Comparison of ENCODE assay signal across 15 cellular contexts in the genomic region with DNA sequence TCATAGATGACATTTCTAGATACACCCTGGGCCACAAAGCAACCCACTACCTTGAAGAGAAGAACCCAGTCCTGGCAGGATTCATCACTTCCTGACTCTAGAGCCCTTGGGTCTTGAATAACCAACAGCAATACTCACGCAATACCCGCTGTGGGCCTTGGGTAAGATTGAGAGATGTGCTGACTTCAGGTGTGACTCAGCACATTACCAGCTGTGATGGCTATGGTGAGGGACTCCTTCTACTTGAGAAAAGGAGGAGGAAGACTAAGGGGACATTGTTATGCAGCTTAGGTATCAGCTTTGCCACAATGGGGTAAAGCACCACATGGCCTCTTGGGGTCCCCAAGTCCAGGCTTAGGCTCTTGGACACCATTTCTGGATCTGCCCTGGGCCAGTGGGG. TPM values are rescaled to one million over a fixed set of nuclear protein-coding genes. Genes with fewer than 3 reads are reported as not detected.
DNase-seq lines count a peak whose midpoint lies in the region; ATAC-seq and TF ChIP-seq lines count a peak whose summit lies in the region.
"Had no signal": no experiment of that assay in that cellular context is flagged by ENCODE, and none has a peak within 500 bp of the region (broad histone marks: within the 10 kb centered on the region; RNA-seq: fewer than 3 reads in every experiment).

No MANE protein-coding gene starts in this region.

- 0 out of 5 replicates have a peak, but pooled peaks cover 0 to 2% of the 10 kb centered on the region in 2 experiments for H3K9me3 Mint-ChIP-seq in H9

- ATAC-seq in DND-41 (ENCODE audit: insufficient read depth, low read depth) = no peak; the same call in 2 of the 3 replicates
- no peak for ATAC-seq in GM21528 (IDR thresholded peaks at IDR 0.05; ENCODE audit: low FRiP score, unreplicated experiment)
- ATAC-seq in GM21529 (IDR thresholded peaks at IDR 0.05; ENCODE audit: unreplicated experiment) = no peak
- no peak for ATAC-seq in GM19463 (IDR thresholded peaks at IDR 0.05; ENCODE audit: unreplicated experiment)
- ATAC-seq: activated CD8-positive, alpha-beta T cell treated with anti-CD3 and anti-CD28 coated beads for 36 hours; Panc1; stimulated activated naive CD8-positive, alpha-beta T cell treated with anti-CD3 and anti-CD28 coated beads, Interleukin-15, amount 100 ng/mL, for 72 hours had no signal

- H3K27me3 ChIP-seq in DND-41 (ENCODE audit: insufficient read depth, low read length, poor library complexity) (no peaks in the 10 kb centered on the region), H9 (ENCODE audit: insufficient read depth, low read length) (no peaks in the 10 kb centered on the region), testis (no peaks in the 10 kb centered on the region)
- H3K27me3 ChIP-seq: BLaER1 had no signal

- H3K4me2 ChIP-seq in DND-41 (ENCODE audit: insufficient read depth, low read length) = no peak overlapping the region
- no peak overlapping the region for H3K4me2 ChIP-seq in H9 (ENCODE audit: insufficient read depth, insufficient read length, low read length)
- H3K4me2 ChIP-seq: BLaER1 had no signal

- H3K4me1 Mint-ChIP-seq in H9 = peaks cover 12 to 15% of the 10 kb centered on the region in 2 experiments
- H3K4me1 Mint-ChIP-seq: nephron had no signal

- no peak overlapping the region for H3K4ac ChIP-seq in H9 (ENCODE audit: low read depth, low read length)

- H4K20me1 ChIP-seq in DND-41 (ENCODE audit: insufficient read depth, low read length) (no peaks in the 10 kb centered on the region), H9 (ENCODE audit: control insufficient read depth, insufficient read depth, insufficient read length) (no peaks in the 10 kb centered on the region)
- H4K20me1 ChIP-seq: BLaER1 had no signal

- no CpG with 5 or more reads among the region's 2 CpGs for WGBS in H9 (ENCODE audit: extremely low coverage, insufficient read length, low lambda C conversion rate)
- 100% methylated on average over 2 of the region's 2 CpGs for WGBS in testis, 2 donors

- H2BK15ac ChIP-seq in H9 (ENCODE audit: low read depth, low read length) = no peak overlapping the region

- H3K36me3 ChIP-seq in DND-41 (ENCODE audit: insufficient read depth, low read length) (peaks cover 12% of the 10 kb centered on the region; the same call in 1 of the 2 replicates), testis (ENCODE audit: low read depth, missing control alignments) (no peaks in the 10 kb centered on the region)

- no peak overlapping the region for H2BK20ac ChIP-seq in H9 (ENCODE audit: low read depth, low read length, poor library complexity, severe bottlenecking)

- intact Hi-C loops in testis (cut with DNase I; ENCODE audit: low total_unique reads) = no loop called here

- no peak overlapping the region for H4K91ac ChIP-seq in H9 (ENCODE audit: insufficient read length, low read depth, low read length)

- peaks cover 5 to 22% (median 11%) of the 10 kb centered on the region in 3 experiments; a peak in 6 of 7 replicates for H3K36me3 Mint-ChIP-seq in H9 (ENCODE audit: insufficient read depth in 1 of 3, low read depth in 3 of 3)

- DNase-seq in DND-41 (no peak), H9 (no peak), SKM-1 (lab: John Stamatoyannopoulos, UW; ENCODE audit: unreplicated experiment) (peak; percentile 14), fibroblast of pulmonary artery (ENCODE audit: low read depth) (peak; percentile 12), testis (no peak)
- DNase-seq: activated CD8-positive, alpha-beta T cell treated with anti-CD3 and anti-CD28 coated beads for 36 hours; activated gamma-delta T cell; central memory CD4-positive, alpha-beta T cell; stimulated activated naive CD8-positive, alpha-beta T cell treated with anti-CD3 and anti-CD28 coated beads, Interleukin-15, amount 100 ng/mL, for 72 hours had no signal

- no peaks in the 10 kb centered on the region for H3K27me3 Mint-ChIP-seq in H9 (ENCODE audit: low read depth)
- H3K27me3 Mint-ChIP-seq: activated CD8-positive, alpha-beta T cell treated with anti-CD3 and anti-CD28 coated beads for 36 hours; stimulated activated naive CD8-positive, alpha-beta T cell treated with anti-CD3 and anti-CD28 coated beads, Interleukin-15, amount 100 ng/mL, for 72 hours had no signal

- no peak overlapping the region for H2AFZ ChIP-seq in DND-41 (ENCODE audit: low read depth, low read length)
- no peak overlapping the region for H2AFZ ChIP-seq in H9 (ENCODE audit: low read length)

- no peak overlapping the region for H2BK120ac ChIP-seq in H9 (ENCODE audit: low read depth, low read length, poor library complexity, severe bottlenecking)

- H3K18ac ChIP-seq in H9 (ENCODE audit: insufficient read length, low read depth, low read length) = no peak overlapping the region

- H3K4me3 ChIP-seq in DND-41 (ENCODE audit: low read depth in 1 of 2, low read length in 2 of 2) = no peak overlapping the region
- no peak overlapping the region for H3K4me3 ChIP-seq in fibroblast of pulmonary artery (replicated peaks; ENCODE audit: low read depth, low read length)
- no peak overlapping the region for H3K4me3 ChIP-seq in testis
- H3K4me3 ChIP-seq: BLaER1 had no signal

- TF ChIP-seq CTCF in DND-41 (IDR thresholded peaks at IDR 0.05; ENCODE audit: borderline replicate concordance, extremely low read depth, low read length, poor library complexity, severe bottlenecking) (peak; percentile 4), H9 (conservative IDR thresholded peaks at IDR 0.05) (no peak), fibroblast of pulmonary artery (IDR thresholded peaks at IDR 0.05; ENCODE audit: low read length, missing control alignments) (no peak), testis (IDR thresholded peaks at IDR 0.05) (no peak)

- no peak overlapping the region for H3K27ac ChIP-seq in DND-41 (ENCODE audit: low read length)
- no peak overlapping the region for H3K27ac ChIP-seq in H9 (ENCODE audit: insufficient read length, low read depth, low read length)
- H3K27ac ChIP-seq in testis = no peak overlapping the region
- H3K27ac ChIP-seq: BLaER1 had no signal

- peak overlapping the region; percentile 9 to 88 (median 45); a peak in 4 of 7 replicates for H3K27ac Mint-ChIP-seq in H9
- H3K27ac Mint-ChIP-seq: activated CD8-positive, alpha-beta T cell treated with anti-CD3 and anti-CD28 coated beads for 36 hours; nephron; stimulated activated naive CD8-positive, alpha-beta T cell treated with anti-CD3 and anti-CD28 coated beads, Interleukin-15, amount 100 ng/mL, for 72 hours had no signal

- H3K79me2 ChIP-seq in DND-41 (ENCODE audit: insufficient read depth, low read length) (no peaks in the 10 kb centered on the region), H9 (ENCODE audit: insufficient read depth, low read length) (no peaks in the 10 kb centered on the region)

- no peaks in the 10 kb centered on the region for H3K23me2 ChIP-seq in H9 (ENCODE audit: insufficient read length, low read depth, low read length, poor library complexity, severe bottlenecking)

- no peak overlapping the region for H2BK12ac ChIP-seq in H9 (ENCODE audit: insufficient read length, low read depth, low read length)

- no peak overlapping the region for H3K4me3 Mint-ChIP-seq in H9
- H3K4me3 Mint-ChIP-seq: activated CD8-positive, alpha-beta T cell treated with anti-CD3 and anti-CD28 coated beads for 36 hours; nephron; stimulated activated naive CD8-positive, alpha-beta T cell treated with anti-CD3 and anti-CD28 coated beads, Interleukin-15, amount 100 ng/mL, for 72 hours had no signal

- no peak overlapping the region for H2AK5ac ChIP-seq in H9 (ENCODE audit: insufficient read length, low read length)

- H3K56ac ChIP-seq in H9 (ENCODE audit: insufficient read length, low read depth, low read length) = no peak overlapping the region

- no peak overlapping the region for H4K5ac ChIP-seq in H9 (ENCODE audit: insufficient read length, low read depth, low read length)

- H3T11ph ChIP-seq in H9 (ENCODE audit: low read length) = no peak overlapping the region

- no peak overlapping the region for H4K8ac ChIP-seq in H9 (replicated peaks; ENCODE audit: insufficient read length, low read depth, low read length)

- no peak overlapping the region for H3K23ac ChIP-seq in H9 (ENCODE audit: insufficient read length, low read depth, low read length)

- H3K4me1 ChIP-seq in DND-41 (ENCODE audit: insufficient read depth, low read length) (no peaks in the 10 kb centered on the region; the same call in 1 of the 2 replicates), H9 (ENCODE audit: insufficient read depth, low read length) (peaks cover 6% of the 10 kb centered on the region; the same call in 1 of the 2 replicates), testis (no peaks in the 10 kb centered on the region)
- H3K4me1 ChIP-seq: BLaER1 had no signal

- H3K14ac ChIP-seq in H9 (ENCODE audit: insufficient read depth, low read length) = no peak overlapping the region

- H3K9me3 ChIP-seq in DND-41 (ENCODE audit: insufficient read depth, low read length, severe bottlenecking) (no peaks in the 10 kb centered on the region), H9 (ENCODE audit: control insufficient read depth, low read depth, low read length) (no peaks in the 10 kb centered on the region), testis (no peaks in the 10 kb centered on the region)

- H3K9ac ChIP-seq in DND-41 (ENCODE audit: low read depth, low read length) (no peak overlapping the region), H9 (ENCODE audit: extremely low read depth, insufficient read length, low read length) (no peak overlapping the region)
- H3K9ac ChIP-seq: BLaER1 had no signal

- TF ChIP-seq POLR2A in testis (IDR thresholded peaks at IDR 0.05) = no peak

- H3K79me1 ChIP-seq in H9 (ENCODE audit: insufficient read depth, low read depth, low read length, poor library complexity, severe bottlenecking) = no peaks in the 10 kb centered on the region

- no peak overlapping the region for H2BK5ac ChIP-seq in H9 (ENCODE audit: insufficient read length, low read length)

RNA-seq across cellular contexts. Expression of gene C3orf33, which starts 14.9 kb away (rescaled TPM):
- total RNA-seq in H9 (2021) (2.3 and 2.9 TPM in 2 replicates), testis (10 to 100 TPM in 1 of 2 donors, 1 to 10 TPM in 1; 9.3 to 11.9 TPM)
- polyA plus RNA-seq in testis (ENCODE audit: insufficient read depth, low read depth, low replicate concordance) = 3.5 TPM

RNA-seq across cellular contexts. Expression of gene PLCH1, which starts 46.3 kb away (rescaled TPM):
- total RNA-seq in H9 (2021) (17.8 and 19.0 TPM in 2 replicates), testis (10 to 100 TPM; 23.2 to 29.3 TPM)
- 32.1 TPM for polyA plus RNA-seq in testis (ENCODE audit: insufficient read depth, low read depth, low replicate concordance)

Comparison
In these comparisons a context has a peak if more than half of its experiments do, and no peak if none do; other contexts are left out.
1. DNase-seq: peak in SKM-1 (single experiment) and fibroblast of pulmonary artery (single experiment); none in DND-41 (single experiment), H9 (single experiment) and testis (single experiment).